24 cellular contexts compared by ENCODE assay signal in the genomic region with DNA sequence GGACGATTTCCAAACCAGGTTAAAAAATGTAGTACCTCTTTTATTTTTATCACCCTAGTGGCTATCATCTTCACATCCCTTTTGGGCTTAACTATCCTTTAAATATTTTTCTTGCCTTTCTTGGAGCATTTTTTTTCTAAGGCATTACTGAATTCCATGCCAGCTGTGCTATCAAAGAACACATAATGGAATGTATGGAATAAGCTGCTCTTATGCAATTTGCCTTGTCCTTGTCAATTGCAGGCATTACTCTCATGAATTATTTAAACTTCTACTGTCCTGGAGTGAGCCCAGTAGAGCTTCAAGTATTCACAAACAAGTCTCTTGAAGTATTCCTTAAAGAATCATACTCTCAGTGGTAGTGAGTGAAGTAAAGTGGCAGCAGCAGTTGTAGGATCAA.
"Had no signal": no experiment of that assay in that cellular context is flagged by ENCODE, and none has a peak within 500 bp of the region (broad histone marks: within the 10 kb centered on the region; RNA-seq: fewer than 3 reads in every experiment).

No MANE protein-coding gene starts in this region.

- H3K27me3 ChIP-seq: stomach, suprapubic skin, testis, thyroid gland, tibial artery, tibial nerve, transverse colon, upper lobe of left lung, upper lobe of right lung, uterus, vagina had no signal

- H3K27ac ChIP-seq: stomach, suprapubic skin, testis, thoracic aorta, thyroid gland, tibial artery, tibial nerve, transverse colon, upper lobe of left lung, upper lobe of right lung, uterus, vagina had no signal

- H3K4me3 ChIP-seq: stomach, suprapubic skin, testis, thoracic aorta, thyroid gland, tibial artery, tibial nerve, transverse colon, upper lobe of left lung, upper lobe of right lung, uterus, vagina had no signal

- H3K36me3 ChIP-seq: stomach, suprapubic skin, thoracic aorta, thyroid gland, tibial artery, tibial nerve, transverse colon, upper lobe of left lung, upper lobe of right lung, uterus, vagina had no signal

- H3K9me3 ChIP-seq: stomach, testis, thoracic aorta, thyroid gland, tibial artery, tibial nerve, transverse colon, upper lobe of left lung, upper lobe of right lung, uterus, vagina had no signal

- ATAC-seq: stimulated activated naive CD8-positive, alpha-beta T cell treated with anti-CD3 and anti-CD28 coated beads, Interleukin-15, amount 100 ng/mL, for 72 hours; stimulated activated naive CD8-positive, alpha-beta T cell treated with anti-CD3 and anti-CD28 coated beads, Interleukin-15, Interleukin-2, amounts not matched to agents 100 U/mL and 50 U/mL, for 24 hours; upper lobe of right lung had no signal

- DNase-seq: stimulated activated CD4-positive, alpha-beta T cell treated with anti-CD3 and anti-CD28 coated beads, Interleukin-2, amount 100 ng/mL, for 48 hours; stimulated activated CD4-positive, alpha-beta T cell treated with anti-CD3 and anti-CD28 coated beads, Interleukin-4, amount 100 ng/mL, for 1 hour; stimulated activated CD4-positive, alpha-beta T cell treated with anti-CD3 and anti-CD28 coated beads, Interleukin-4, amount 100 ng/mL, for 24 hours; stimulated activated CD4-positive, alpha-beta T cell treated with anti-CD3 and anti-CD28 coated beads, Interleukin-4, amount 100 ng/mL, for 4 hours; stimulated activated CD8-positive, alpha-beta memory T cell treated with anti-CD3 and anti-CD28 coated beads, Interleukin-4, amount 100 ng/mL, for 48 hours; stimulated activated naive B cell treated with anti-CD40 and anti-IgM and Interleukin-4, amounts not matched to agents 10 μg/mL and 1 μg/mL and 100 μg/mL, for 72 hours; stimulated activated naive CD4-positive, alpha-beta T cell; stimulated activated naive CD4-positive, alpha-beta T cell treated with Interleukin-2 at 50 U/mL for 16 hours; stimulated activated naive CD8-positive, alpha-beta T cell treated with anti-CD3 and anti-CD28 coated beads, Interleukin-15, amount 100 ng/mL, for 72 hours; stimulated activated naive CD8-positive, alpha-beta T cell treated with anti-CD3 and anti-CD28 coated beads, Interleukin-15, Interleukin-2, amounts not matched to agents 100 U/mL and 50 U/mL, for 24 hours; stomach; substantia nigra; testis; thyroid gland; tibial artery; transverse colon; trophoblast cell; upper lobe of left lung; upper lobe of right lung; uterus had no signal
